ENCODE assay signal across 15 cellular contexts in the genomic region with DNA sequence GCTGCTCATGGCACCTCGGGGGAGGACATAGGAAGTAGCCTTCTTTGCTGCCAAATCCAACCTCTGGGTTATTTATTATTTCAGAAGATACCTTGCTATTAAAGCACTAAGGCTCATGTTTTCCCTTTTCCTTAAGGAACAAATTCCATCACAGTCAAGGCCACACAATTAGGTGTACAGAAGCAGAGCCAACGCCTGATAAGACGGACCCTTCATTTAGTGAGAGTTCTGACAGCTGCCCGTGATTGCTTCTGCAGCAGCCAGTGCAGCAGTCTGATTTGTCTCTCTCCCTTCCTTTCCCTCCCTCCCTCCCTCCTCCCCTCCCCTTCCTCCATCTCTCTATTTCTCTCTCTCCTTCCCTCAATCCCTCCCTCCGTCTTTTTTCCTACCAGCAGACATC.
DNase-seq lines count a peak whose midpoint lies in the region; TF ChIP-seq lines count a peak whose summit lies in the region.
"Had no signal": no experiment of that assay in that cellular context is flagged by ENCODE, and none has a peak within 500 bp of the region (broad histone marks: within the 10 kb centered on the region; RNA-seq: fewer than 3 reads in every experiment).

No MANE protein-coding gene starts in this region.

- H3K36me3 Mint-ChIP-seq in glutamatergic neuron (ENCODE audit: unreplicated experiment), result no peaks in the 10 kb centered on the region
- no peaks in the 10 kb centered on the region for H3K36me3 Mint-ChIP-seq in neural crest cell (ENCODE audit: low read depth)
- H3K36me3 Mint-ChIP-seq: CD8-positive, alpha-beta T cell had no signal

- peak overlapping the region; percentile 30 for H3K27ac Mint-ChIP-seq in glutamatergic neuron (ENCODE audit: unreplicated experiment)
- peak overlapping the region; percentile 78 for H3K27ac Mint-ChIP-seq in neural crest cell (ENCODE audit: unreplicated experiment)
- H3K27ac Mint-ChIP-seq: CD4-positive, alpha-beta T cell; CD8-positive, alpha-beta T cell had no signal

- H3K4me3 Mint-ChIP-seq in glutamatergic neuron (ENCODE audit: unreplicated experiment) (peak overlapping the region; percentile 2), neural crest cell (no peak overlapping the region)
- H3K4me3 Mint-ChIP-seq: CD4-positive, alpha-beta T cell; CD8-positive, alpha-beta T cell had no signal

- DNase-seq in glutamatergic neuron, result no peak
- no peak for DNase-seq in neural crest cell (ENCODE audit: low read depth, low spot score)
- peak; percentile 30 for DNase-seq in retina
- no peak for DNase-seq in glomerular visceral epithelial cell (ENCODE audit: extremely low spot score)
- DNase-seq in cerebellum (ENCODE audit: low spot score), result no peak
- DNase-seq: 8988T; ACHN; BE2C; Caco-2; Calu3; CD4-positive, alpha-beta T cell; CD8-positive, alpha-beta T cell; DND-41; EL; GDM1 had no signal

- H3K27me3 Mint-ChIP-seq in glutamatergic neuron (ENCODE audit: unreplicated experiment) (peaks cover 4% of the 10 kb centered on the region), neural crest cell (ENCODE audit: low read depth) (no peaks in the 10 kb centered on the region)

- H3K9me3 Mint-ChIP-seq in glutamatergic neuron (ENCODE audit: unreplicated experiment) (peaks cover 3% of the 10 kb centered on the region), neural crest cell (no peaks in the 10 kb centered on the region)
- H3K9me3 Mint-ChIP-seq: CD4-positive, alpha-beta T cell; CD8-positive, alpha-beta T cell had no signal

- TF ChIP-seq CTCF in glutamatergic neuron (IDR thresholded peaks at IDR 0.05; ENCODE audit: partially characterized antibody, unreplicated experiment) (no peak), neural crest cell (conservative IDR thresholded peaks at IDR 0.05) (no peak)

- H3K4me1 Mint-ChIP-seq in glutamatergic neuron (ENCODE audit: low read depth, unreplicated experiment) (peaks cover 60% of the 10 kb centered on the region), neural crest cell (peaks cover 48% of the 10 kb centered on the region)
